27 cellular contexts compared by ENCODE assay signal in genomic region chr18:43933177-43933576, GRCh38.
"Had no signal": no experiment of that assay in that cellular context is flagged by ENCODE, and none has a peak within 500 bp of the region (broad histone marks: within the 10 kb centered on the region; RNA-seq: fewer than 3 reads in every experiment).

No MANE protein-coding gene starts in this region.

- H3K27me3 ChIP-seq: foreskin keratinocyte, left lung, sigmoid colon had no signal

- H3K36me3 ChIP-seq: left lung, sigmoid colon, thoracic aorta had no signal

- H3K27ac Mint-ChIP-seq: activated B cell treated with CpG ODN at 0.5 μM for 24 hours; activated CD4-positive, alpha-beta T cell treated with anti-CD3 and anti-CD28 coated beads for 36 hours; activated naive CD8-positive, alpha-beta T cell treated with anti-CD3 and anti-CD28 coated beads for 36 hours; natural killer cell; stimulated activated naive B cell treated with anti-CD40 and anti-IgM and Interleukin-4, amounts not matched to agents 10 μg/mL and 1 μg/mL and 100 μg/mL, for 72 hours; T-helper 17 cell; type B pancreatic cell had no signal

- H3K4me1 Mint-ChIP-seq: activated B cell treated with CpG ODN at 0.5 μM for 24 hours; activated CD4-positive, alpha-beta T cell treated with anti-CD3 and anti-CD28 coated beads for 36 hours; activated naive CD8-positive, alpha-beta T cell treated with anti-CD3 and anti-CD28 coated beads for 36 hours; natural killer cell; stimulated activated naive B cell treated with anti-CD40 and anti-IgM and Interleukin-4, amounts not matched to agents 10 μg/mL and 1 μg/mL and 100 μg/mL, for 72 hours; T-helper 17 cell had no signal

- H3K9me3 Mint-ChIP-seq: activated B cell treated with CpG ODN at 0.5 μM for 24 hours; stimulated activated naive B cell treated with anti-CD40 and anti-IgM and Interleukin-4, amounts not matched to agents 10 μg/mL and 1 μg/mL and 100 μg/mL, for 72 hours; type B pancreatic cell had no signal

- DNase-seq: activated B cell treated with CpG ODN at 0.5 μM for 24 hours; activated CD4-positive, alpha-beta T cell treated with anti-CD3 and anti-CD28 coated beads for 36 hours; activated CD4-positive, alpha-beta T cell treated with anti-CD3 and anti-CD28 coated beads, Interleukin-2, amount 50 U/mL, for 4 hours; activated CD8-positive, alpha-beta memory T cell treated with anti-CD3 and anti-CD28 coated beads, Interleukin-2, amount 50 U/mL, for 48 hours; activated naive CD4-positive, alpha-beta T cell treated with Interleukin-2 at 50 U/mL for 16 hours; activated naive CD8-positive, alpha-beta T cell treated with anti-CD3 and anti-CD28 coated beads for 36 hours; activated T-cell treated with anti-CD3 and anti-CD28 coated beads, Interleukin-2, amount 50 U/mL, for 4 hours; amygdala; cortex of kidney; foreskin keratinocyte; hippocampal formation; kidney glomerular epithelial cell; left lung; midbrain; natural killer cell; occipital lobe; retina; sigmoid colon; stimulated activated CD4-positive, alpha-beta T cell treated with anti-CD3 and anti-CD28 coated beads, Interleukin-2, amount 100 ng/mL, for 48 hours; stimulated activated CD8-positive, alpha-beta memory T cell treated with anti-CD3 and anti-CD28 coated beads, Interleukin-4, amount 100 ng/mL, for 48 hours; stimulated activated naive B cell treated with anti-CD40 and anti-IgM and Interleukin-4, amounts not matched to agents 10 μg/mL and 1 μg/mL and 100 μg/mL, for 72 hours; SW 1271; T-helper 17 cell had no signal

- H3K4me1 ChIP-seq: foreskin keratinocyte had no signal

- H3K27me3 Mint-ChIP-seq: activated B cell treated with CpG ODN at 0.5 μM for 24 hours; activated CD4-positive, alpha-beta T cell treated with anti-CD3 and anti-CD28 coated beads for 36 hours; activated naive CD8-positive, alpha-beta T cell treated with anti-CD3 and anti-CD28 coated beads for 36 hours; stimulated activated naive B cell treated with anti-CD40 and anti-IgM and Interleukin-4, amounts not matched to agents 10 μg/mL and 1 μg/mL and 100 μg/mL, for 72 hours; T-helper 17 cell; type B pancreatic cell had no signal

- H3K27ac ChIP-seq: epithelial cell of prostate, foreskin keratinocyte, left lung, thoracic aorta had no signal

- H3K4me3 Mint-ChIP-seq: activated B cell treated with CpG ODN at 0.5 μM for 24 hours; activated CD4-positive, alpha-beta T cell treated with anti-CD3 and anti-CD28 coated beads for 36 hours; activated naive CD8-positive, alpha-beta T cell treated with anti-CD3 and anti-CD28 coated beads for 36 hours; activated T-cell treated with anti-CD3 and anti-CD28 coated beads, Interleukin-2, amount 50 U/mL, for 4 hours; natural killer cell; stimulated activated naive B cell treated with anti-CD40 and anti-IgM and Interleukin-4, amounts not matched to agents 10 μg/mL and 1 μg/mL and 100 μg/mL, for 72 hours; T-helper 17 cell; type B pancreatic cell had no signal

- H3K36me3 Mint-ChIP-seq: activated naive CD8-positive, alpha-beta T cell treated with anti-CD3 and anti-CD28 coated beads for 36 hours; natural killer cell; stimulated activated naive B cell treated with anti-CD40 and anti-IgM and Interleukin-4, amounts not matched to agents 10 μg/mL and 1 μg/mL and 100 μg/mL, for 72 hours; type B pancreatic cell had no signal

- H3K4me3 ChIP-seq: left lung, lung, sigmoid colon, thoracic aorta had no signal

- H3K9me3 ChIP-seq: left lung, sigmoid colon, thoracic aorta had no signal
